25 cellular contexts compared by ENCODE assay signal in the genomic region with DNA sequence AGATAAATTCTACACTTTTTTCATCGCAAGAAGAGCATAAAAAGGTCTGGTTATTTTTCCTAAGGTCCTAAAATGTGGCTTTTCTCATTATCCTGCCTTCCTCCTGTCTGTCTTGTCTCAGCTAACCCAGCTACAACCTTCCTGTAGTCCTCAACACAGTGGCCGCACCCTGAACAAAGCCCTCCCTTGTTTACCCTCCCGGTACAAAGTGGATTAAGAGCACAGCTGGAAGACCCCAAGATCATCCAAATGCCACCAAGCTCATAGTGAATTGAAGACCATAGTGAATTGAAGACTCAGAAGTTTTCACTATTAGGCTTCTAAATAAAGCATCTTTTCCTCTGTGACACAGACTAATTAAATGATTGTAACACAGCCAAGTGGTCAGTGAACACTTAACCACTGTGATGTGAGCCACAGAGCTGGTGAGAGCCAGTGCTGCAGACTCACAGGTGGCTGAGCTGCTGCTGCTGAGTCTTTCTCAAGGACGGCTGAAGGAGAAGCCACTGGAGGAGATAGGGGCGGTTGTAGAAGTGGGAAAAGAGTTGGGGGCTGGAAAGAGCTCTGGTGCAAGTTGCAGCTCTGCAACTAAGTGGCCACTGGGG.
A peak's percentile ranks its signal among the peaks of the same experiment; 100 is the strongest.
DNase-seq lines count a peak whose midpoint lies in the region; TF ChIP-seq lines count a peak whose summit lies in the region.
"Had no signal": no experiment of that assay in that cellular context is flagged by ENCODE, and none has a peak within 500 bp of the region (broad histone marks: within the 10 kb centered on the region; RNA-seq: fewer than 3 reads in every experiment).

No MANE protein-coding gene starts in this region.

- H3K4me3 ChIP-seq in SJCRH30, result no peak overlapping the region
- H3K4me3 ChIP-seq: A549; BLaER1 treated with 17β-estradiol and CSF1 and Interleukin-3, amounts not matched to agents 10 nM and 100 nM; GM23248 had no signal

- no peaks in the 10 kb centered on the region for H3K79me1 ChIP-seq in H9 (ENCODE audit: insufficient read depth, low read depth, low read length, poor library complexity, severe bottlenecking)

- H4K20me1 ChIP-seq in H9 (ENCODE audit: control insufficient read depth, insufficient read depth, insufficient read length), result no peaks in the 10 kb centered on the region
- H4K20me1 ChIP-seq: BLaER1 treated with 17β-estradiol and CSF1 and Interleukin-3, amounts not matched to agents 10 nM and 100 nM had no signal

- H3K9me3 ChIP-seq in H9 (ENCODE audit: control insufficient read depth, low read depth, low read length), result no peaks in the 10 kb centered on the region
- H3K9me3 ChIP-seq in SJCRH30 (replicated peaks), result no peaks in the 10 kb centered on the region
- H3K9me3 ChIP-seq: A549; BLaER1 treated with 17β-estradiol and CSF1 and Interleukin-3, amounts not matched to agents 10 nM and 100 nM had no signal

- H4K5ac ChIP-seq in H9 (ENCODE audit: insufficient read length, low read depth, low read length), result no peak overlapping the region

- H2BK120ac ChIP-seq in H9 (ENCODE audit: low read depth, low read length, poor library complexity, severe bottlenecking), result no peak overlapping the region

- no peaks in the 10 kb centered on the region for H3K23me2 ChIP-seq in H9 (ENCODE audit: insufficient read length, low read depth, low read length, poor library complexity, severe bottlenecking)

- peaks cover 24 to 27% of the 10 kb centered on the region in 2 experiments for H3K4me1 Mint-ChIP-seq in H9

- H3K9me3 Mint-ChIP-seq in H9, result no peaks in the 10 kb centered on the region
- H3K9me3 Mint-ChIP-seq: CD4-positive, alpha-beta memory T cell; IgD-negative memory B cell; T-cell had no signal

- H3K4me3 Mint-ChIP-seq in H9, result no peak overlapping the region
- H3K4me3 Mint-ChIP-seq: CD4-positive, alpha-beta memory T cell; IgD-negative memory B cell; T-cell had no signal

- H3K4me1 ChIP-seq in H9 (ENCODE audit: insufficient read depth, low read length) (0 out of 2 replicates have a peak, but pooled peaks cover 1% of the 10 kb centered on the region), SJCRH30 (peaks cover 11% of the 10 kb centered on the region)
- H3K4me1 ChIP-seq: A549; BLaER1 treated with 17β-estradiol and CSF1 and Interleukin-3, amounts not matched to agents 10 nM and 100 nM had no signal

- no peaks in the 10 kb centered on the region for H3K36me3 ChIP-seq in SJCRH30

- H4K91ac ChIP-seq in H9 (ENCODE audit: insufficient read length, low read depth, low read length), result no peak overlapping the region

- peak overlapping the region in 2 of 3 experiments; percentile 19 to 49; a peak in 2 of 7 replicates for H3K27ac Mint-ChIP-seq in H9
- H3K27ac Mint-ChIP-seq: T-cell had no signal

- H3K27me3 ChIP-seq in H9 (ENCODE audit: insufficient read depth, low read length), result no peaks in the 10 kb centered on the region
- no peaks in the 10 kb centered on the region for H3K27me3 ChIP-seq in SJCRH30
- H3K27me3 ChIP-seq: BLaER1 treated with 17β-estradiol and CSF1 and Interleukin-3, amounts not matched to agents 10 nM and 100 nM had no signal

- no peak overlapping the region for H3K9ac ChIP-seq in H9 (ENCODE audit: extremely low read depth, insufficient read length, low read length)
- H3K9ac ChIP-seq: BLaER1 treated with 17β-estradiol and CSF1 and Interleukin-3, amounts not matched to agents 10 nM and 100 nM; GM23248; KMS-11 had no signal

- no peak overlapping the region for H3K14ac ChIP-seq in H9 (ENCODE audit: insufficient read depth, low read length)

- H2BK5ac ChIP-seq in H9 (ENCODE audit: insufficient read length, low read length), result no peak overlapping the region

- H3K27me3 Mint-ChIP-seq in H9 (ENCODE audit: low read depth), result no peaks in the 10 kb centered on the region
- H3K27me3 Mint-ChIP-seq: CD4-positive, alpha-beta memory T cell; IgD-negative memory B cell; T-cell had no signal

- H2AFZ ChIP-seq in H9 (ENCODE audit: low read length), result no peak overlapping the region
- H2AFZ ChIP-seq: GM23248 had no signal

- no peak overlapping the region for H3K56ac ChIP-seq in H9 (ENCODE audit: insufficient read length, low read depth, low read length)

- no peak overlapping the region for H3K4ac ChIP-seq in H9 (ENCODE audit: low read depth, low read length)

- no peak overlapping the region for H3K18ac ChIP-seq in H9 (ENCODE audit: insufficient read length, low read depth, low read length)

- H2BK12ac ChIP-seq in H9 (ENCODE audit: insufficient read length, low read depth, low read length), result no peak overlapping the region

- no peak overlapping the region for H2AK5ac ChIP-seq in H9 (ENCODE audit: insufficient read length, low read length)

- no peak overlapping the region for H2BK20ac ChIP-seq in H9 (ENCODE audit: low read depth, low read length, poor library complexity, severe bottlenecking)

- no peak for DNase-seq in H9
- DNase-seq in SJCRH30, result peak; percentile 39 to 73
- DNase-seq in globus pallidus (ENCODE audit: low spot score), result peak; percentile 14
- DNase-seq in pons (ENCODE audit: low spot score), result peak; percentile 48
- DNase-seq in NCI-H146 treated with DMSO at 0.1 percent for 48 hours (lab: John Stamatoyannopoulos, UW; ENCODE audit: unreplicated experiment), result no peak
- DNase-seq in mucosa of gallbladder (ENCODE audit: low spot score), result no peak
- DNase-seq in stimulated activated CD4-positive, alpha-beta T cell treated with anti-CD3 and anti-CD28 coated beads, Interleukin-2, amount 100 ng/mL, for 48 hours, result no peak
- DNase-seq: AML-193; CD4-positive, alpha-beta memory T cell; COR-L47; GM23248; HCEC 1CT; NCI-H1092 treated with DMSO at 0.1 percent for 48 hours; NCI-H1436 treated with DMSO at 0.1 percent for 48 hours; NCI-H2029; NCI-H2227 treated with DMSO at 0.1 percent for 48 hours; NCI-H526 treated with DMSO at 0.1 percent for 48 hours; Right ventricle myocardium superior; RPMI8226; T-cell had no signal

- no peak overlapping the region for H4K8ac ChIP-seq in H9 (replicated peaks; ENCODE audit: insufficient read length, low read depth, low read length)

- no peak overlapping the region for H3K4me2 ChIP-seq in H9 (ENCODE audit: insufficient read depth, insufficient read length, low read length)
- H3K4me2 ChIP-seq: A549; BLaER1 treated with 17β-estradiol and CSF1 and Interleukin-3, amounts not matched to agents 10 nM and 100 nM; KMS-11 had no signal

- no peak overlapping the region for H3K23ac ChIP-seq in H9 (ENCODE audit: insufficient read length, low read depth, low read length)

- H2BK15ac ChIP-seq in H9 (ENCODE audit: low read depth, low read length), result no peak overlapping the region

- peaks cover 0 to 11% (median 5%) of the 10 kb centered on the region in 3 experiments; a peak in 4 of 7 replicates for H3K36me3 Mint-ChIP-seq in H9 (ENCODE audit: insufficient read depth in 1 of 3, low read depth in 3 of 3)
- H3K36me3 Mint-ChIP-seq: IgD-negative memory B cell had no signal

- TF ChIP-seq CTCF in H9 (conservative IDR thresholded peaks at IDR 0.05), result no peak

- H3K79me2 ChIP-seq in H9 (ENCODE audit: insufficient read depth, low read length), result 0 out of 2 replicates have a peak, but pooled peaks cover 2% of the 10 kb centered on the region

- no peak overlapping the region for H3K27ac ChIP-seq in H9 (ENCODE audit: insufficient read length, low read depth, low read length)
- H3K27ac ChIP-seq in SJCRH30, result no peak overlapping the region
- H3K27ac ChIP-seq: A549; BLaER1 treated with 17β-estradiol and CSF1 and Interleukin-3, amounts not matched to agents 10 nM and 100 nM; GM23248; HL-60; KMS-11 had no signal

- H3T11ph ChIP-seq in H9 (ENCODE audit: low read length), result no peak overlapping the region

- no CpG with 5 or more reads among the region's 5 CpGs for WGBS in H9 (ENCODE audit: extremely low coverage, insufficient read length, low lambda C conversion rate)

Comparison
In these comparisons a context has a peak if more than half of its experiments do, and no peak if none do; other contexts are left out.
1. DNase-seq: peak in SJCRH30 (2 of 2), globus pallidus (single experiment) and pons (single experiment); none in H9 (single experiment), NCI-H146 treated with DMSO at 0.1 percent for 48 hours (single experiment), mucosa of gallbladder (single experiment) and stimulated activated CD4-positive, alpha-beta T cell treated with anti-CD3 and anti-CD28 coated beads, Interleukin-2, amount 100 ng/mL, for 48 hours (0 of 2).